Comparison of ENCODE assay signal across 1 cellular context in the genomic region with DNA sequence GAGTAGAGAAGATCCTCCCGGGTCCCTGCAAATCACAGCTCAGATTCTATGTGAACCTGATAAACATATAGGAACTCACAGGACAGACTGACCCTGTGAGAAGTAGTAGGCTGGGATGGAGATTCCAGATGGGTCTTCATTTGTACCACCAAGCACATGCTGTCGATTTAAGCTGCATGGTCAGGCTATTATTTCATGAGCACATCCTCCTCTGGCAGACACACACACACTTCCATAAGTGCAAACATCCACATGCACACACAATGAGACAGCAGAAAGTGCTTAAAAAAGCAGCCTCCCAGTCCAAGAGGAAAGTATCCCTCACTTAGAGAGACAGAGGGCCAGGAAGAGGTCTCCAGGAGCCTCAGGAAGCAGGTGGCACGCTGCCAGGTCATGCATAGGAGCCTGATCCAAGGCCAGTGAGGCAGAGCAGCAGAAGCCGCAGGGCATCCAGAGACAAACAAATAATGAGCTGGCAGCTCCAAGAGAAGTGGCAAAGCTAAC.
TF ChIP-seq lines count a peak whose summit lies in the region.

No MANE protein-coding gene starts in this region.

TF ChIP-seq in Ishikawa, 13 proteins besides CTCF, POLR2A, EP300 and RAD21 (continued from another document):
- TF ChIP-seq, protein P1, sequence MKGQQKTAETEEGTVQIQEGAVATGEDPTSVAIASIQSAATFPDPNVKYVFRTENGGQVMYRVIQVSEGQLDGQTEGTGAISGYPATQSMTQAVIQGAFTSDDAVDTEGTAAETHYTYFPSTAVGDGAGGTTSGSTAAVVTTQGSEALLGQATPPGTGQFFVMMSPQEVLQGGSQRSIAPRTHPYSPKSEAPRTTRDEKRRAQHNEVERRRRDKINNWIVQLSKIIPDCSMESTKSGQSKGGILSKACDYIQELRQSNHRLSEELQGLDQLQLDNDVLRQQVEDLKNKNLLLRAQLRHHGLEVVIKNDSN (IDR thresholded peaks at IDR 0.05) = no peak
- TF ChIP-seq ZBTB7A (IDR thresholded peaks at IDR 0.05; ENCODE audit: low read depth) = no peak
